In genomic region chr2:239831272-239831731, GRCh38 we compare ENCODE assay signal across 1 cellular context.
TF ChIP-seq lines count a peak whose summit lies in the region.

No MANE protein-coding gene starts in this region.

TF ChIP-seq in H1, 55 proteins besides CTCF, POLR2A, EP300 and RAD21 (continued from another document):
- TF ChIP-seq, protein P1, sequence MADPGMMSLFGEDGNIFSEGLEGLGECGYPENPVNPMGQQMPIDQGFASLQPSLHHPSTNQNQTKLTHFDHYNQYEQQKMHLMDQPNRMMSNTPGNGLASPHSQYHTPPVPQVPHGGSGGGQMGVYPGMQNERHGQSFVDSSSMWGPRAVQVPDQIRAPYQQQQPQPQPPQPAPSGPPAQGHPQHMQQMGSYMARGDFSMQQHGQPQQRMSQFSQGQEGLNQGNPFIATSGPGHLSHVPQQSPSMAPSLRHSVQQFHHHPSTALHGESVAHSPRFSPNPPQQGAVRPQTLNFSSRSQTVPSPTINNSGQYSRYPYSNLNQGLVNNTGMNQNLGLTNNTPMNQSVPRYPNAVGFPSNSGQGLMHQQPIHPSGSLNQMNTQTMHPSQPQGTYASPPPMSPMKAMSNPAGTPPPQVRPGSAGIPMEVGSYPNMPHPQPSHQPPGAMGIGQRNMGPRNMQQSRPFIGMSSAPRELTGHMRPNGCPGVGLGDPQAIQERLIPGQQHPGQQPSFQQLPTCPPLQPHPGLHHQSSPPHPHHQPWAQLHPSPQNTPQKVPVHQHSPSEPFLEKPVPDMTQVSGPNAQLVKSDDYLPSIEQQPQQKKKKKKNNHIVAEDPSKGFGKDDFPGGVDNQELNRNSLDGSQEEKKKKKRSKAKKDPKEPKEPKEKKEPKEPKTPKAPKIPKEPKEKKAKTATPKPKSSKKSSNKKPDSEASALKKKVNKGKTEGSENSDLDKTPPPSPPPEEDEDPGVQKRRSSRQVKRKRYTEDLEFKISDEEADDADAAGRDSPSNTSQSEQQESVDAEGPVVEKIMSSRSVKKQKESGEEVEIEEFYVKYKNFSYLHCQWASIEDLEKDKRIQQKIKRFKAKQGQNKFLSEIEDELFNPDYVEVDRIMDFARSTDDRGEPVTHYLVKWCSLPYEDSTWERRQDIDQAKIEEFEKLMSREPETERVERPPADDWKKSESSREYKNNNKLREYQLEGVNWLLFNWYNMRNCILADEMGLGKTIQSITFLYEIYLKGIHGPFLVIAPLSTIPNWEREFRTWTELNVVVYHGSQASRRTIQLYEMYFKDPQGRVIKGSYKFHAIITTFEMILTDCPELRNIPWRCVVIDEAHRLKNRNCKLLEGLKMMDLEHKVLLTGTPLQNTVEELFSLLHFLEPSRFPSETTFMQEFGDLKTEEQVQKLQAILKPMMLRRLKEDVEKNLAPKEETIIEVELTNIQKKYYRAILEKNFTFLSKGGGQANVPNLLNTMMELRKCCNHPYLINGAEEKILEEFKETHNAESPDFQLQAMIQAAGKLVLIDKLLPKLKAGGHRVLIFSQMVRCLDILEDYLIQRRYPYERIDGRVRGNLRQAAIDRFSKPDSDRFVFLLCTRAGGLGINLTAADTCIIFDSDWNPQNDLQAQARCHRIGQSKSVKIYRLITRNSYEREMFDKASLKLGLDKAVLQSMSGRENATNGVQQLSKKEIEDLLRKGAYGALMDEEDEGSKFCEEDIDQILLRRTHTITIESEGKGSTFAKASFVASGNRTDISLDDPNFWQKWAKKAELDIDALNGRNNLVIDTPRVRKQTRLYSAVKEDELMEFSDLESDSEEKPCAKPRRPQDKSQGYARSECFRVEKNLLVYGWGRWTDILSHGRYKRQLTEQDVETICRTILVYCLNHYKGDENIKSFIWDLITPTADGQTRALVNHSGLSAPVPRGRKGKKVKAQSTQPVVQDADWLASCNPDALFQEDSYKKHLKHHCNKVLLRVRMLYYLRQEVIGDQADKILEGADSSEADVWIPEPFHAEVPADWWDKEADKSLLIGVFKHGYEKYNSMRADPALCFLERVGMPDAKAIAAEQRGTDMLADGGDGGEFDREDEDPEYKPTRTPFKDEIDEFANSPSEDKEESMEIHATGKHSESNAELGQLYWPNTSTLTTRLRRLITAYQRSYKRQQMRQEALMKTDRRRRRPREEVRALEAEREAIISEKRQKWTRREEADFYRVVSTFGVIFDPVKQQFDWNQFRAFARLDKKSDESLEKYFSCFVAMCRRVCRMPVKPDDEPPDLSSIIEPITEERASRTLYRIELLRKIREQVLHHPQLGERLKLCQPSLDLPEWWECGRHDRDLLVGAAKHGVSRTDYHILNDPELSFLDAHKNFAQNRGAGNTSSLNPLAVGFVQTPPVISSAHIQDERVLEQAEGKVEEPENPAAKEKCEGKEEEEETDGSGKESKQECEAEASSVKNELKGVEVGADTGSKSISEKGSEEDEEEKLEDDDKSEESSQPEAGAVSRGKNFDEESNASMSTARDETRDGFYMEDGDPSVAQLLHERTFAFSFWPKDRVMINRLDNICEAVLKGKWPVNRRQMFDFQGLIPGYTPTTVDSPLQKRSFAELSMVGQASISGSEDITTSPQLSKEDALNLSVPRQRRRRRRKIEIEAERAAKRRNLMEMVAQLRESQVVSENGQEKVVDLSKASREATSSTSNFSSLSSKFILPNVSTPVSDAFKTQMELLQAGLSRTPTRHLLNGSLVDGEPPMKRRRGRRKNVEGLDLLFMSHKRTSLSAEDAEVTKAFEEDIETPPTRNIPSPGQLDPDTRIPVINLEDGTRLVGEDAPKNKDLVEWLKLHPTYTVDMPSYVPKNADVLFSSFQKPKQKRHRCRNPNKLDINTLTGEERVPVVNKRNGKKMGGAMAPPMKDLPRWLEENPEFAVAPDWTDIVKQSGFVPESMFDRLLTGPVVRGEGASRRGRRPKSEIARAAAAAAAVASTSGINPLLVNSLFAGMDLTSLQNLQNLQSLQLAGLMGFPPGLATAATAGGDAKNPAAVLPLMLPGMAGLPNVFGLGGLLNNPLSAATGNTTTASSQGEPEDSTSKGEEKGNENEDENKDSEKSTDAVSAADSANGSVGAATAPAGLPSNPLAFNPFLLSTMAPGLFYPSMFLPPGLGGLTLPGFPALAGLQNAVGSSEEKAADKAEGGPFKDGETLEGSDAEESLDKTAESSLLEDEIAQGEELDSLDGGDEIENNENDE (IDR thresholded peaks at IDR 0.05; ENCODE audit: insufficient replicate concordance, low read length), result no peak
- TF ChIP-seq BRCA1 (IDR thresholded peaks at IDR 0.05; ENCODE audit: low read depth, low read length) (no peak), E2F6 (IDR thresholded peaks at IDR 0.05) (peak; percentile 90)
